Comparison of ENCODE assay signal across 21 cellular contexts in genomic region chr6:139544699-139545052, GRCh38.
DNase-seq lines count a peak whose midpoint lies in the region; ATAC-seq and TF ChIP-seq lines count a peak whose summit lies in the region.
"Had no signal": no experiment of that assay in that cellular context is flagged by ENCODE, and none has a peak within 500 bp of the region (broad histone marks: within the 10 kb centered on the region; RNA-seq: fewer than 3 reads in every experiment).

No MANE protein-coding gene starts in this region.

- H2AFZ ChIP-seq in trophoblast cell (ENCODE audit: insufficient read depth, low read length, poor library complexity), result peak overlapping the region; percentile 75

- DNase-seq in A673 (ENCODE audit: low spot score), result peak; percentile 21
- DNase-seq in Panc1 (ENCODE audit: low read depth, low spot score), result no peak
- DNase-seq in esophagus muscularis mucosa (ENCODE audit: extremely low spot score), result no peak
- no peak for DNase-seq in trophoblast cell
- no peak for DNase-seq in NCI-H1105 treated with DMSO at 0.1 percent for 48 hours (lab: John Stamatoyannopoulos, UW)
- no peak for DNase-seq in NAMALWA (ENCODE audit: low spot score)
- no peak for DNase-seq in NCI-H1092 (lab: John Stamatoyannopoulos, UW)
- no peak for DNase-seq in MG63
- DNase-seq: activated B cell treated with CpG ODN at 0.5 μM for 24 hours; activated CD4-positive, alpha-beta T cell treated with anti-CD3 and anti-CD28 coated beads, Interleukin-2, amount 50 U/mL, for 4 hours; activated gamma-delta T cell treated with Interleukin-2 at 50 U/mL for 16 hours; adrenal gland; hippocampal formation; mucosa of descending colon; NCI-H1436; NCI-H2107; NCI-H510A; Peyer's patch; stimulated activated CD4-positive, alpha-beta T cell treated with anti-CD3 and anti-CD28 coated beads, Interleukin-12 subunit alpha, Interleukin-12 subunit beta, amount 100 ng/mL, for 4 hours; stimulated activated naive CD8-positive, alpha-beta T cell treated with anti-CD3 and anti-CD28 coated beads, Interleukin-15, amount 100 ng/mL, for 72 hours had no signal

- H3K27ac ChIP-seq in A673 (ENCODE audit: low read depth, low read length, poor library complexity, severe bottlenecking), result peak overlapping the region; percentile 93
- H3K27ac ChIP-seq in Panc1 (ENCODE audit: low read length), result peak overlapping the region; percentile 84
- H3K27ac ChIP-seq in esophagus muscularis mucosa (replicated peaks in 1 of 4), result peak overlapping the region; percentile 37 to 64 (median 55)
- no peak overlapping the region for H3K27ac ChIP-seq in trophoblast cell (ENCODE audit: low read depth, low read length)

- no peak overlapping the region for H3K4me3 ChIP-seq in A673 (ENCODE audit: low read depth, low read length, poor library complexity, severe bottlenecking)
- no peak overlapping the region for H3K4me3 ChIP-seq in Panc1 (ENCODE audit: low read depth in 2 of 2, low read length in 2 of 2)
- no peak overlapping the region for H3K4me3 ChIP-seq in esophagus muscularis mucosa
- no peak overlapping the region for H3K4me3 ChIP-seq in trophoblast cell (ENCODE audit: low read depth, low read length)
- no peak overlapping the region for H3K4me3 ChIP-seq in MG63
- H3K4me3 ChIP-seq: adrenal gland, mucosa of descending colon, Peyer's patch, SJSA1 had no signal

- no peak overlapping the region for H3K18ac ChIP-seq in trophoblast cell (ENCODE audit: low read length)

- H3K79me1 ChIP-seq in trophoblast cell (ENCODE audit: low read length), result no peaks in the 10 kb centered on the region

- H3K9me3 ChIP-seq in A673 (ENCODE audit: low read depth, low read length, poor library complexity, severe bottlenecking), result no peaks in the 10 kb centered on the region
- no peaks in the 10 kb centered on the region for H3K9me3 ChIP-seq in Panc1 (ENCODE audit: control insufficient read depth, insufficient read depth, low read depth, low read length)
- H3K9me3 ChIP-seq in esophagus muscularis mucosa, result no peaks in the 10 kb centered on the region
- H3K9me3 ChIP-seq in trophoblast cell (ENCODE audit: insufficient read depth, low read depth, low read length), result no peaks in the 10 kb centered on the region
- no peaks in the 10 kb centered on the region for H3K9me3 ChIP-seq in MG63
- H3K9me3 ChIP-seq: adrenal gland, mucosa of descending colon, Peyer's patch, SJSA1 had no signal

- peak overlapping the region; percentile 74 for H4K8ac ChIP-seq in trophoblast cell (ENCODE audit: low read depth, low read length)

- no peak overlapping the region for H4K12ac ChIP-seq in trophoblast cell (ENCODE audit: low read depth, low read length)

- H3K9ac ChIP-seq in trophoblast cell (ENCODE audit: low read length), result no peak overlapping the region

- no peak overlapping the region for H3K4me2 ChIP-seq in trophoblast cell (ENCODE audit: low read length)

- no peaks in the 10 kb centered on the region for H3K27me3 ChIP-seq in A673 (replicated peaks; ENCODE audit: insufficient read depth, low read depth, low read length, poor library complexity)
- no peaks in the 10 kb centered on the region for H3K27me3 ChIP-seq in Panc1 (ENCODE audit: control insufficient read depth, insufficient read depth, low read length)
- no peaks in the 10 kb centered on the region for H3K27me3 ChIP-seq in esophagus muscularis mucosa
- H3K27me3 ChIP-seq in trophoblast cell (ENCODE audit: insufficient read depth, low read length), result no peaks in the 10 kb centered on the region
- no peaks in the 10 kb centered on the region for H3K27me3 ChIP-seq in MG63
- H3K27me3 ChIP-seq: adrenal gland, Peyer's patch, SJSA1 had no signal

- 77% methylated on average over 2 of the region's 2 CpGs for WGBS in esophagus muscularis mucosa
- WGBS in trophoblast cell (ENCODE audit: extremely low coverage, insufficient coverage, insufficient read length), result no CpG with 5 or more reads among the region's 2 CpGs

- BruUV-seq in A673 (replicated peaks; lab: Mats Ljungman, UMichigan), result no TSS peak
- BruUV-seq in Panc1 (replicated peaks; lab: Mats Ljungman, UMichigan), result no TSS peak

- peak overlapping the region; percentile 66 for H3K14ac ChIP-seq in trophoblast cell (ENCODE audit: low read length)

- peak overlapping the region; percentile 69 for H2AK5ac ChIP-seq in trophoblast cell (ENCODE audit: low read length)

- peak overlapping the region; percentile 91 for H2BK12ac ChIP-seq in trophoblast cell (ENCODE audit: low read length)

- no peaks in the 10 kb centered on the region for H3K36me3 ChIP-seq in A673 (ENCODE audit: insufficient read depth, low read length, poor library complexity, severe bottlenecking)
- H3K36me3 ChIP-seq in Panc1 (ENCODE audit: control insufficient read depth, insufficient read depth, low read length), result no peaks in the 10 kb centered on the region
- H3K36me3 ChIP-seq in esophagus muscularis mucosa, result no peaks in the 10 kb centered on the region
- H3K36me3 ChIP-seq in trophoblast cell (ENCODE audit: control insufficient read depth in 1 of 2, insufficient read depth in 2 of 2, low read length in 2 of 2), result no peaks in the 10 kb centered on the region
- H3K36me3 ChIP-seq in MG63, result no peaks in the 10 kb centered on the region
- H3K36me3 ChIP-seq: adrenal gland, Peyer's patch, SJSA1 had no signal

- no peak for ATAC-seq in Panc1
- ATAC-seq: mucosa of descending colon; stimulated activated naive CD8-positive, alpha-beta T cell treated with anti-CD3 and anti-CD28 coated beads, Interleukin-15, amount 100 ng/mL, for 72 hours had no signal

- intact Hi-C loops in A673 (cut with micrococcal nuclease; ENCODE audit: unreplicated experiment) (loop anchor here (5.0 kb wide), 1 partner anchor 438 kb away; no protein-coding TSS in a partner anchor), Panc1 (cut with micrococcal nuclease; ENCODE audit: unreplicated experiment) (no loop called here), esophagus muscularis mucosa (cut with DNase I) (no loop called here)

- H3K4ac ChIP-seq in trophoblast cell (ENCODE audit: low read depth, low read length), result no peak overlapping the region

- H3K79me2 ChIP-seq in trophoblast cell (ENCODE audit: control insufficient read depth, insufficient read depth, low read length, poor library complexity), result no peaks in the 10 kb centered on the region

- H3K23ac ChIP-seq in trophoblast cell (ENCODE audit: low read length), result no peak overlapping the region

- H2BK120ac ChIP-seq in trophoblast cell (ENCODE audit: insufficient read depth, low read length, poor library complexity), result peak overlapping the region; percentile 11

- TF ChIP-seq EP300 in esophagus muscularis mucosa (IDR thresholded peaks at IDR 0.05), result no peak

- POLR2A ChIA-PET in A673 (lab: Charles Lee; ENCODE audit: low non-redundant PET), result no interaction called here
- POLR2A ChIA-PET in Panc1 (lab: Charles Lee), result no interaction called here

- CTCF ChIA-PET in A673 (lab: Charles Lee) (no interaction called here), Panc1 (lab: Charles Lee) (no interaction called here)

- in situ Hi-C loops in Panc1 (cut with HindIII; ENCODE audit: low pct_unique_long_range_greater_than_20kb, low sequenced_read_pairs), result no loop called here

- H2BK5ac ChIP-seq in trophoblast cell (ENCODE audit: low read depth, low read length, poor library complexity), result no peak overlapping the region

- TF ChIP-seq CTCF in A673 (conservative IDR thresholded peaks at IDR 0.05; ENCODE audit: low read depth, low read length) (no peak), Panc1 (IDR thresholded peaks at IDR 0.05) (no peak), esophagus muscularis mucosa (IDR thresholded peaks at IDR 0.05) (no peak)

- H3K4me1 ChIP-seq in A673 (ENCODE audit: insufficient read depth, low read length, poor library complexity, severe bottlenecking), result peaks cover 73% of the 10 kb centered on the region
- H3K4me1 ChIP-seq in Panc1 (ENCODE audit: control insufficient read depth, insufficient read depth, low read length), result peaks cover 47% of the 10 kb centered on the region
- peaks cover 5 to 65% (median 56%) of the 10 kb centered on the region in 4 donors for H3K4me1 ChIP-seq in esophagus muscularis mucosa
- peaks cover 0 to 3% of the 10 kb centered on the region in 2 experiments for H3K4me1 ChIP-seq in trophoblast cell (ENCODE audit: control insufficient read depth in 1 of 2, insufficient read depth in 2 of 2, low read length in 2 of 2)

- no peak overlapping the region for H4K91ac ChIP-seq in trophoblast cell (ENCODE audit: low read depth, low read length)

- TF ChIP-seq POLR2A in esophagus muscularis mucosa (IDR thresholded peaks at IDR 0.05; ENCODE audit: low read depth), result no peak
